ENCODE assay signal across 17 cellular contexts in genomic region chr16:48438414-48438813, GRCh38. TPM values are rescaled to one million over a fixed set of nuclear protein-coding genes. Genes with fewer than 3 reads are reported as not detected.
A peak's percentile ranks its signal among the peaks of the same experiment; 100 is the strongest.
DNase-seq lines count a peak whose midpoint lies in the region; ATAC-seq and TF ChIP-seq lines count a peak whose summit lies in the region.
"Had no signal": no experiment of that assay in that cellular context is flagged by ENCODE, and none has a peak within 500 bp of the region (broad histone marks: within the 10 kb centered on the region; RNA-seq: fewer than 3 reads in every experiment).

No MANE protein-coding gene starts in this region.

- no peak overlapping the region for H3K4me3 ChIP-seq in IMR-90 (ENCODE audit: insufficient read depth, low read depth, low read length)
- no peak overlapping the region for H3K4me3 ChIP-seq in PC-3 (ENCODE audit: low read length)
- H3K4me3 ChIP-seq in mammary epithelial cell (replicated peaks in 1 of 3; ENCODE audit: insufficient read depth in 1 of 3, low read depth in 2 of 3, low read length in 3 of 3), result no peak overlapping the region
- H3K4me3 ChIP-seq: BLaER1 treated with 17β-estradiol and CSF1 and Interleukin-3, amounts not matched to agents 10 nM and 100 nM had no signal

- no peak overlapping the region for H3K4me3 Mint-ChIP-seq in immature natural killer cell
- H3K4me3 Mint-ChIP-seq: B cell; CD8-positive, alpha-beta T cell; HFFc6 had no signal

- H3K14ac ChIP-seq in IMR-90 (replicated peaks; ENCODE audit: low read depth, low read length), result no peak overlapping the region

- no peaks in the 10 kb centered on the region for H4K20me1 ChIP-seq in IMR-90 (ENCODE audit: insufficient read depth, low read length)
- H4K20me1 ChIP-seq in PC-3 (ENCODE audit: low read length), result no peaks in the 10 kb centered on the region
- no peaks in the 10 kb centered on the region for H4K20me1 ChIP-seq in mammary epithelial cell (ENCODE audit: insufficient read depth, low read length)
- H4K20me1 ChIP-seq: BLaER1 treated with 17β-estradiol and CSF1 and Interleukin-3, amounts not matched to agents 10 nM and 100 nM had no signal

- no peak for DNase-seq in IMR-90
- peak; percentile 50 for DNase-seq in PC-3
- peak; percentile 18 for DNase-seq in mammary epithelial cell
- DNase-seq in foreskin keratinocyte, result peak; percentile 34 to 61
- DNase-seq in NCI-H1436 treated with DMSO at 0.1 percent for 48 hours (lab: John Stamatoyannopoulos, UW), result no peak
- DNase-seq in immature natural killer cell, result no peak
- DNase-seq in T-helper 9 cell, result no peak
- DNase-seq: Calu3; CD8-positive, alpha-beta T cell; DMS79 treated with DMSO at 0.1 percent for 48 hours; GF-D8; GOT3; H7; HFFc6 had no signal

- H3K18ac ChIP-seq in IMR-90 (ENCODE audit: low read depth, low read length), result no peak overlapping the region

- H2BK15ac ChIP-seq in IMR-90 (ENCODE audit: low read depth, low read length), result no peak overlapping the region; the same call in 2 of the 3 replicates

- H3K4me1 ChIP-seq in IMR-90 (ENCODE audit: control insufficient read depth, insufficient read depth, low read length) (peaks cover 7% of the 10 kb centered on the region), PC-3 (ENCODE audit: insufficient read depth, low read length) (peaks cover 16% of the 10 kb centered on the region), mammary epithelial cell (ENCODE audit: insufficient read depth, low read length) (no peaks in the 10 kb centered on the region), foreskin keratinocyte (peaks cover 8% of the 10 kb centered on the region)

- no peak overlapping the region for H3K27ac ChIP-seq in IMR-90 (ENCODE audit: insufficient read depth, low read length)
- no peak overlapping the region for H3K27ac ChIP-seq in PC-3 (ENCODE audit: low read length)
- H3K27ac ChIP-seq in mammary epithelial cell (ENCODE audit: insufficient read depth, low read depth, low read length), result no peak overlapping the region
- no peak overlapping the region for H3K27ac ChIP-seq in foreskin keratinocyte
- H3K27ac ChIP-seq: BLaER1 treated with 17β-estradiol and CSF1 and Interleukin-3, amounts not matched to agents 10 nM and 100 nM had no signal

- H4K8ac ChIP-seq in IMR-90 (ENCODE audit: low read depth in 2 of 2, low read length in 2 of 2), result no peak overlapping the region

- no peak for TF ChIP-seq POLR2A in IMR-90 (IDR thresholded peaks at IDR 0.05; ENCODE audit: low read depth, low read length)

- H3K27ac Mint-ChIP-seq in immature natural killer cell, result no peak overlapping the region
- H3K27ac Mint-ChIP-seq: B cell; CD8-positive, alpha-beta T cell; HFFc6 had no signal

- intact Hi-C loops in IMR-90 (cut with micrococcal nuclease) (no loop called here), PC-3 (cut with micrococcal nuclease) (no loop called here), mammary epithelial cell (cut with micrococcal nuclease) (no loop called here)

- H3K4me2 ChIP-seq in IMR-90 (ENCODE audit: low read depth, low read length), result no peak overlapping the region
- no peak overlapping the region for H3K4me2 ChIP-seq in PC-3 (ENCODE audit: low read length)
- no peak overlapping the region for H3K4me2 ChIP-seq in mammary epithelial cell (ENCODE audit: insufficient read depth, low read depth, low read length)
- H3K4me2 ChIP-seq: BLaER1 treated with 17β-estradiol and CSF1 and Interleukin-3, amounts not matched to agents 10 nM and 100 nM had no signal

- H3K4ac ChIP-seq in IMR-90 (ENCODE audit: low read depth, low read length), result no peak overlapping the region

- no peak overlapping the region for H2BK120ac ChIP-seq in IMR-90 (ENCODE audit: low read depth, low read length)

- peaks cover 12% of the 10 kb centered on the region for H3K9me1 ChIP-seq in IMR-90 (ENCODE audit: insufficient read depth, low read length)

- POLR2A ChIA-PET in IMR-90 (lab: Charles Lee; ENCODE audit: unreplicated experiment) (no interaction called here), PC-3 (lab: Charles Lee; ENCODE audit: unreplicated experiment) (no interaction called here)

- peak overlapping the region; percentile 82 for H2AK9ac ChIP-seq in IMR-90 (replicated peaks; ENCODE audit: low read depth, low read length, poor library complexity)

- H3K9me3 Mint-ChIP-seq in immature natural killer cell, result no peaks in the 10 kb centered on the region
- H3K9me3 Mint-ChIP-seq: CD8-positive, alpha-beta T cell; HFFc6 had no signal

- H2BK20ac ChIP-seq in IMR-90 (ENCODE audit: low read depth, low read length), result no peak overlapping the region

- TF ChIP-seq RAD21 in IMR-90 (IDR thresholded peaks at IDR 0.05; ENCODE audit: low read length), result no peak

- dilution Hi-C loops in IMR-90 (cut with HindIII; ENCODE audit: low sequenced_read_pairs, unreplicated experiment) (no loop called here), mammary epithelial cell (cut with HindIII; ENCODE audit: low sequenced_read_pairs) (no loop called here)

- H2AK5ac ChIP-seq in IMR-90 (ENCODE audit: low read depth, low read length), result 0 out of 2 replicates have a peak overlapping the region, but pooled peaks have one; percentile 6

- H3K79me1 ChIP-seq in IMR-90 (ENCODE audit: low read depth in 1 of 2, low read length in 2 of 2), result no peaks in the 10 kb centered on the region

- no peaks in the 10 kb centered on the region for H3K9me3 ChIP-seq in IMR-90 (ENCODE audit: control insufficient read depth, insufficient read depth, low read length)
- H3K9me3 ChIP-seq in PC-3 (ENCODE audit: low read length), result no peaks in the 10 kb centered on the region
- no peaks in the 10 kb centered on the region for H3K9me3 ChIP-seq in mammary epithelial cell (replicated peaks; ENCODE audit: insufficient read depth, low read length)
- H3K9me3 ChIP-seq: BLaER1 treated with 17β-estradiol and CSF1 and Interleukin-3, amounts not matched to agents 10 nM and 100 nM had no signal

- H3K27me3 Mint-ChIP-seq in immature natural killer cell (ENCODE audit: low read depth in 3 of 3), result peaks cover 0 to 4% (median 2%) of the 10 kb centered on the region in 3 donors
- H3K27me3 Mint-ChIP-seq: B cell had no signal

- H3K36me3 ChIP-seq in IMR-90 (ENCODE audit: control insufficient read depth, insufficient read depth, low read length) (no peaks in the 10 kb centered on the region), PC-3 (ENCODE audit: low read depth, low read length) (no peaks in the 10 kb centered on the region), mammary epithelial cell (ENCODE audit: insufficient read depth, low read length) (no peaks in the 10 kb centered on the region)
- H3K36me3 ChIP-seq: BLaER1 treated with 17β-estradiol and CSF1 and Interleukin-3, amounts not matched to agents 10 nM and 100 nM had no signal

- TF ChIP-seq CTCF in IMR-90 (conservative IDR thresholded peaks at IDR 0.05; ENCODE audit: low read depth, low read length) (no peak), PC-3 (conservative IDR thresholded peaks at IDR 0.05; ENCODE audit: low read depth, low read length) (no peak), mammary epithelial cell (conservative IDR thresholded peaks at IDR 0.05 in 1 of 2, IDR thresholded peaks at IDR 0.05 in 1 of 2; ENCODE audit: extremely low read depth in 1 of 2, insufficient read depth in 1 of 2, low read depth in 1 of 2, low read length in 2 of 2) (no peak), foreskin keratinocyte (conservative IDR thresholded peaks at IDR 0.05) (no peak)

- no peaks in the 10 kb centered on the region for H3K9me2 ChIP-seq in PC-3 (replicated peaks; ENCODE audit: low read length)

- WGBS in IMR-90 (ENCODE audit: extremely low coverage in 2 of 2, insufficient read length in 1 of 2), 2 experiments, result 100% methylated on average over 1 of the region's 5 CpGs; no CpG with 5 or more reads in 1 of the 2 experiments
- WGBS in mammary epithelial cell (ENCODE audit: low coverage, missing lambda C conversion rate), result 22% methylated on average over 5 of the region's 5 CpGs

- H3K79me2 ChIP-seq in PC-3 (ENCODE audit: low read length), result no peaks in the 10 kb centered on the region
- H3K79me2 ChIP-seq in mammary epithelial cell (ENCODE audit: insufficient read depth, low read length), result no peaks in the 10 kb centered on the region

- no peak overlapping the region for H2BK5ac ChIP-seq in IMR-90 (ENCODE audit: low read depth, low read length, poor library complexity, severe bottlenecking)

- no peak overlapping the region for H3K56ac ChIP-seq in IMR-90 (ENCODE audit: extremely low read depth, insufficient read depth, low read length)

- H3K9ac ChIP-seq in IMR-90 (ENCODE audit: low read depth, low read length), result no peak overlapping the region
- H3K9ac ChIP-seq in PC-3 (ENCODE audit: low read length), result no peak overlapping the region
- no peak overlapping the region for H3K9ac ChIP-seq in mammary epithelial cell (ENCODE audit: insufficient read depth, low read length)
- H3K9ac ChIP-seq: BLaER1 treated with 17β-estradiol and CSF1 and Interleukin-3, amounts not matched to agents 10 nM and 100 nM had no signal

- no peaks in the 10 kb centered on the region for H3K36me3 Mint-ChIP-seq in immature natural killer cell
- H3K36me3 Mint-ChIP-seq: CD8-positive, alpha-beta T cell had no signal

- CTCF ChIA-PET in IMR-90 (lab: Yijun Ruan, JAX) (no interaction called here), PC-3 (lab: Charles Lee) (no interaction called here), mammary epithelial cell (lab: Charles Lee; ENCODE audit: low non-redundant PET) (no interaction called here)

- in situ Hi-C loops in IMR-90 (cut with MboI; ENCODE audit: low sequenced_read_pairs), result no loop called here
- in situ Hi-C loops in mammary epithelial cell (cut with MboI; ENCODE audit: low sequenced_read_pairs in 2 of 2), result no loop called here

- no peak overlapping the region for H2AFZ ChIP-seq in IMR-90 (replicated peaks; ENCODE audit: low read length, poor library complexity)
- no peak overlapping the region for H2AFZ ChIP-seq in PC-3 (ENCODE audit: low read length)
- peak overlapping the region; percentile 70 for H2AFZ ChIP-seq in mammary epithelial cell (ENCODE audit: low read depth, low read length)

- H4K91ac ChIP-seq in IMR-90 (ENCODE audit: insufficient read depth, low read depth, low read length), result no peak overlapping the region

- H3K23ac ChIP-seq in IMR-90 (ENCODE audit: low read depth, low read length), result no peak overlapping the region

- H3K4me1 Mint-ChIP-seq in immature natural killer cell, result peaks cover 4 to 6% of the 10 kb centered on the region in 2 donors

- no TSS peak for BruUV-seq in IMR-90 (replicated peaks; lab: Mats Ljungman, UMichigan)
- BruUV-seq in PC-3 (replicated peaks; lab: Mats Ljungman, UMichigan), result no TSS peak
- BruUV-seq in mammary epithelial cell (replicated peaks; lab: Mats Ljungman, UMichigan), result no TSS peak

- no peak for ATAC-seq in IMR-90 (ENCODE audit: low read depth)
- ATAC-seq in PC-3, result no peak
- ATAC-seq in foreskin keratinocyte, result peak; percentile 64
- ATAC-seq: CD8-positive, alpha-beta T cell; HCT116 had no signal

- H3F3A ChIP-seq in PC-3 (ENCODE audit: low read length, unreplicated experiment), result no peaks in the 10 kb centered on the region

- no peak overlapping the region for H4K5ac ChIP-seq in IMR-90 (ENCODE audit: low read depth, low read length)

- H3K27me3 ChIP-seq in IMR-90 (ENCODE audit: control insufficient read depth, insufficient read depth, low read length) (no peaks in the 10 kb centered on the region), PC-3 (ENCODE audit: low read length) (no peaks in the 10 kb centered on the region), mammary epithelial cell (ENCODE audit: insufficient read depth, low read length) (no peaks in the 10 kb centered on the region), foreskin keratinocyte (peaks cover 5% of the 10 kb centered on the region)
- H3K27me3 ChIP-seq: BLaER1 treated with 17β-estradiol and CSF1 and Interleukin-3, amounts not matched to agents 10 nM and 100 nM had no signal

RNA-seq across cellular contexts. Expression of gene SIAH1, which starts 53.2 kb away (rescaled TPM):
- total RNA-seq in IMR-90 (2012; rRNA removed), result 16.9 and 17.7 TPM in 2 replicates
- 8.8 and 10.3 TPM in 2 replicates for polyA plus RNA-seq in IMR-90 (2012; rRNA removed)
- polyA plus RNA-seq in IMR-90 (2012; cell fraction: cytosol; rRNA removed), result 6.3 and 10.9 TPM in 2 replicates
- 8.6 and 22.7 TPM in 2 replicates for polyA plus RNA-seq in IMR-90 (2012; cell fraction: nucleus; rRNA removed; ENCODE audit: low replicate concordance)
- total RNA-seq in PC-3 (2014; rRNA removed), result 10.9 and 16.2 TPM in 2 replicates
- 10 to 100 TPM; 22.3 to 46.0 TPM for total RNA-seq in mammary epithelial cell
- polyA plus RNA-seq in mammary epithelial cell, result 10.9 TPM
- 21.2 TPM for polyA minus RNA-seq in mammary epithelial cell
- total RNA-seq in foreskin keratinocyte, result 16.8 and 18.4 TPM in 2 replicates
- 8.6 and 9.0 TPM in 2 replicates for polyA plus RNA-seq in foreskin keratinocyte
- 10 to 100 TPM in 1 of 3 donors, 1 to 10 TPM in 2; 7.0 to 11.0 (median 8.6) TPM for polyA plus RNA-seq in immature natural killer cell

Comparison
In these comparisons a context has a peak if more than half of its experiments do, and no peak if none do; other contexts are left out.
1. DNase-seq: peak in PC-3 (single experiment), mammary epithelial cell (single experiment) and foreskin keratinocyte (2 of 2); none in IMR-90 (single experiment), NCI-H1436 treated with DMSO at 0.1 percent for 48 hours (single experiment), immature natural killer cell (0 of 3) and T-helper 9 cell (single experiment).